9 cellular contexts compared by ENCODE assay signal in the genomic region with DNA sequence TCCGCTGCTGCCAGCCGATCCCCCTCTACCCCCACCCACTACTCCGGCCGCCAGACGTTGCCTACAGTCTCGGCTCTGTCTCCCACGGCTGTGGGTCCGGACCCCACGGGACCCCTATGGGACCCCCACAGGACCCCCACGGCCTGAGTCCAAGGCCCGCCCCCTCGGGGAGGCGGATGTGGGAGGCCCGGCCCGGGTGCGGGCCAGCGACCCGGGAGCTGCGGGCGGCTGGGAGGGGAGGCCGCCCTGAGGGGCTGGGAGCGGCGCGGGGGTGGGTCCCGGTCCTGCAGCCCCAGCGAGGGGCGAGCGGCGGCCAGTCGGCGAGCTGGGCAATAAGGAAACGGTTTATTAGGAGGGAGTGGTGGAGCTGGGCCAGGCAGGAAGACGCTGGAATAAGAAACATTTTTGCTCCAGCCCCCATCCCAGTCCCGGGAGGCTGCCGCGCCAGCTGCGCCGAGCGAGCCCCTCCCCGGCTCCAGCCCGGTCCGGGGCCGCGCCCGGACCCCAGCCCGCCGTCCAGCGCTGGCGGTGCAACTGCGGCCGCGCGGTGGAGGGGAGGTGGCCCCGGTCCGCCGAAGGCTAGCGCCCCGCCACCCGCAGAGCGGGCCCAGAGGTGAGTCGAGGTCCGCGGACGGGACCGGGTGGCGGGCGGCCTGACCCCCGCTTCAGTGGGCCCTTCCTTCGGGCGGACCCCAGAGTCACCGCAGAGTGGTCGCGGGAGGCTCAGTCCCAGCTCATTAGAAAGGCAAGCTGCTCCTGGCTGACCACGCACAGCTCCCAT. TPM values are rescaled to one million over a fixed set of nuclear protein-coding genes. Genes with fewer than 3 reads are reported as not detected.
DNase-seq lines count a peak whose midpoint lies in the region; ATAC-seq, FAIRE-seq and TF ChIP-seq lines count a peak whose summit lies in the region.
"Had no signal": no experiment of that assay in that cellular context is flagged by ENCODE, and none has a peak within 500 bp of the region (broad histone marks: within the 10 kb centered on the region; RNA-seq: fewer than 3 reads in every experiment).

A gene (plus strand): TSS at position 422 of the 781 bp plus-strand sequence. CDS start 4,971 bp downstream, outside the sequence.

- H3K36me3 ChIP-seq in astrocyte (ENCODE audit: insufficient read depth, low read length) (no peaks in the 10 kb centered on the region), left ventricle myocardium inferior (peaks cover 3% of the 10 kb centered on the region), osteoblast (ENCODE audit: insufficient read depth, low read length) (no peaks in the 10 kb centered on the region)

- no peak for DNase-seq in AG04449 (ENCODE audit: low read depth, low spot score)
- no peak for DNase-seq in astrocyte (ENCODE audit: low read depth)
- peak; percentile 68 for DNase-seq in left ventricle myocardium inferior
- peak; percentile 97 for DNase-seq in osteoblast (ENCODE audit: insufficient read length, low spot score, missing footprints)
- DNase-seq in retina: no peak

- no peak for TF ChIP-seq CTCF in AG04449 (IDR thresholded peaks at IDR 0.05; ENCODE audit: insufficient read depth, low read length, missing control alignments)
- no peak for TF ChIP-seq CTCF in astrocyte (IDR thresholded peaks at IDR 0.05; ENCODE audit: insufficient read depth, low read depth, low read length)
- no peak for TF ChIP-seq CTCF in left ventricle myocardium inferior (IDR thresholded peaks at IDR 0.05; ENCODE audit: borderline replicate concordance)
- no peak for TF ChIP-seq CTCF in osteoblast (IDR thresholded peaks at IDR 0.05; ENCODE audit: extremely low read depth, low read depth, low read length)

- H3K9ac ChIP-seq in astrocyte (ENCODE audit: low read length): peak within 1 kb of the TSS; percentile 64

- POLR2A ChIA-PET in AG04449 (lab: Yijun Ruan, JAX): interaction anchor here (0.7 to 1.1 kb wide), 2 partner anchors 12 to 29 kb away, joined by 3 read pairs; no protein-coding TSS in a partner anchor

- H3K4me1 Mint-ChIP-seq in astrocyte (ENCODE audit: low read depth, unreplicated experiment): peaks cover 15% of the 10 kb centered on the region

- intact Hi-C loops in left ventricle myocardium inferior (cut with micrococcal nuclease): no loop called here

- ATAC-seq in activated CD4-positive, CD25-positive, alpha-beta regulatory T cell treated with anti-CD3 and anti-CD28 coated beads, Interleukin-2, amount 50 U/mL, for 24 hours: no peak
- ATAC-seq in HG03025 (IDR thresholded peaks at IDR 0.05; ENCODE audit: low FRiP score, unreplicated experiment) (no peak), HG02981 (IDR thresholded peaks at IDR 0.05; ENCODE audit: unreplicated experiment) (no peak)

- H3K27ac ChIP-seq in astrocyte (ENCODE audit: low read depth, low read length): no peak within 1 kb of the TSS
- peak within 1 kb of the TSS; percentile 94 for H3K27ac ChIP-seq in left ventricle myocardium inferior (replicated peaks)
- H3K27ac ChIP-seq in osteoblast (ENCODE audit: low read depth, low read length): no peak within 1 kb of the TSS
- H3K27ac ChIP-seq: C4-2B had no signal

- H3K4me1 ChIP-seq in astrocyte (ENCODE audit: insufficient read depth, low read length) (peaks cover 5% of the 10 kb centered on the region), left ventricle myocardium inferior (peaks cover 85% of the 10 kb centered on the region), osteoblast (ENCODE audit: insufficient read depth, low read length) (peaks cover 20% of the 10 kb centered on the region)

- H4K20me1 ChIP-seq in astrocyte (ENCODE audit: insufficient read depth, low read length): no peaks in the 10 kb centered on the region
- H4K20me1 ChIP-seq in osteoblast (ENCODE audit: insufficient read depth, low read length): no peaks in the 10 kb centered on the region

- H3K9me3 ChIP-seq in astrocyte (ENCODE audit: insufficient read depth, low read depth, low read length) (no peaks in the 10 kb centered on the region), left ventricle myocardium inferior (replicated peaks) (peaks cover 3% of the 10 kb centered on the region), osteoblast (ENCODE audit: low read depth, low read length) (no peaks in the 10 kb centered on the region)

- no peaks in the 10 kb centered on the region for H3K36me3 Mint-ChIP-seq in astrocyte (ENCODE audit: low read depth, unreplicated experiment)

- no peaks in the 10 kb centered on the region for H3K27me3 ChIP-seq in astrocyte (ENCODE audit: insufficient read depth, low read length)
- peaks cover 31% of the 10 kb centered on the region for H3K27me3 ChIP-seq in left ventricle myocardium inferior (ENCODE audit: low read depth)
- H3K27me3 ChIP-seq in osteoblast (ENCODE audit: insufficient read depth, low read length): no peaks in the 10 kb centered on the region

- CTCF ChIA-PET in AG04449 (lab: Yijun Ruan, JAX): interaction anchor here (1.3 to 32.5 kb wide), 7 partner anchors 8 to 96 kb away, joined by 3 to 621 read pairs (median 6); a partner anchor contains a TSS

- peak within 1 kb of the TSS; percentile 41 for H3K4me3 Mint-ChIP-seq in astrocyte (ENCODE audit: unreplicated experiment)

- peaks cover 43% of the 10 kb centered on the region for H3K27me3 Mint-ChIP-seq in astrocyte (ENCODE audit: low read depth, unreplicated experiment)

- peak within 1 kb of the TSS; percentile 89 for H3K4me2 ChIP-seq in astrocyte (ENCODE audit: low read length)
- H3K4me2 ChIP-seq in osteoblast (ENCODE audit: insufficient read depth, low read length): peak within 1 kb of the TSS; percentile 78

- no peaks in the 10 kb centered on the region for H3K79me2 ChIP-seq in astrocyte (ENCODE audit: insufficient read depth, low read length)
- no peaks in the 10 kb centered on the region for H3K79me2 ChIP-seq in osteoblast (ENCODE audit: insufficient read depth, low read length)

- H3K4me3 ChIP-seq in AG04449 (ENCODE audit: low read depth, low read length) (peak within 1 kb of the TSS; percentile 54), astrocyte (ENCODE audit: insufficient read depth, low read depth, low read length) (peak within 1 kb of the TSS; percentile 64), left ventricle myocardium inferior (peak within 1 kb of the TSS; percentile 74), osteoblast (ENCODE audit: insufficient read depth, low read length) (peak within 1 kb of the TSS; percentile 73)

- no peak for FAIRE-seq in astrocyte (lab: Jason Lieb, UNC)

- peaks cover 2% of the 10 kb centered on the region for H3K9me3 Mint-ChIP-seq in astrocyte (ENCODE audit: unreplicated experiment)

- H2AFZ ChIP-seq in astrocyte (ENCODE audit: low read depth, low read length): peak within 1 kb of the TSS; percentile 78
- H2AFZ ChIP-seq in osteoblast (ENCODE audit: low read length): peak within 1 kb of the TSS; percentile 51

- no peak within 1 kb of the TSS for H3K27ac Mint-ChIP-seq in astrocyte (ENCODE audit: unreplicated experiment)

RNA-seq across cellular contexts. Expression of the gene that starts here (rescaled TPM):
- 0.95 and 1.3 TPM in 2 replicates for total RNA-seq in astrocyte
- total RNA-seq in left ventricle myocardium inferior: 36.9 TPM
- 9.8 and 11.5 TPM in 2 replicates for total RNA-seq in osteoblast

Comparison
In these comparisons a context has a peak if more than half of its experiments do, and no peak if none do; other contexts are left out.
1. DNase-seq: peak in left ventricle myocardium inferior (single experiment) and osteoblast (single experiment); none in AG04449 (single experiment), astrocyte (single experiment) and retina (single experiment).
2. Peak in every context shown above with its lines, with median percentiles within 50 percentile points of each other: H3K4me3 ChIP-seq.